Comparison of ENCODE assay signal across 14 cellular contexts in the genomic region with DNA sequence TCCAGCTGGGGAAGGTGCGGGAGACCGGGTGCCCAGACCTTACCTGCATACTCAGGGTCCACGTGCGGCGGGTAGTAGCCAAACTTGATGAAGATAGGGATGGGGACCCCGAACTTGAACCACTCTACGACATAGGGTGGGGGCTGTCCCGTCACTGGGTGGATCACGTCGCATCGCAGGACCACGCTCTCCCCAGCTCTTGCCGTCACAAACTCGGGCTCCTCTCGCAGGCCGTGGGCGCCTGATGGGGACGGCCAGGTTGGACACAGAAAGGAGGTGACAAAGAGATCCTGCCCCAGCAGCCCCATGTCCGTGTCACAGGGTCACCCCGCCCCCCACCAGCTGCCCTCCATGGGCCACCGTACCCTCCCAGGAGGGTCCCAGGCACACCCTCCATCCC. TPM values are rescaled to one million over a fixed set of nuclear protein-coding genes. Genes with fewer than 3 reads are reported as not detected.
DNase-seq lines count a peak whose midpoint lies in the region; ATAC-seq and TF ChIP-seq lines count a peak whose summit lies in the region.
"Had no signal": no experiment of that assay in that cellular context is flagged by ENCODE, and none has a peak within 500 bp of the region (broad histone marks: within the 10 kb centered on the region; RNA-seq: fewer than 3 reads in every experiment).

No MANE protein-coding gene starts in this region.

- no peak for ATAC-seq in activated CD4-positive, alpha-beta T cell treated with anti-CD3 and anti-CD28 coated beads for 36 hours
- no peak for ATAC-seq in activated naive CD8-positive, alpha-beta T cell treated with anti-CD3 and anti-CD28 coated beads, Interleukin-2, amount 50 U/mL, for 24 hours

- WGBS in trophoblast cell (ENCODE audit: extremely low coverage, insufficient coverage, insufficient read length): no CpG with 5 or more reads among the region's 21 CpGs
- 62% methylated on average over 13 of the region's 21 CpGs for WGBS in SK-N-SH (ENCODE audit: low lambda C conversion rate)
- 88 to 90% methylated on average over 20 to 21 of the region's 21 CpGs for WGBS in lower leg skin, 2 donors

- H3K27ac ChIP-seq in CD4-positive, alpha-beta memory T cell (ENCODE audit: low read depth, low read length): peak overlapping the region; percentile 71
- no peak overlapping the region for H3K27ac ChIP-seq in trophoblast cell (ENCODE audit: low read depth, low read length)
- H3K27ac ChIP-seq in SK-N-SH (ENCODE audit: low read depth in 2 of 2, low read length in 1 of 2): peak overlapping the region in 1 of 2 experiments; percentile 89; a peak in 2 of 4 replicates
- H3K27ac ChIP-seq: C4-2B, right lobe of liver, RWPE1, thyroid gland had no signal

- POLR2A ChIA-PET in activated CD4-positive, alpha-beta T cell treated with anti-CD3 and anti-CD28 coated beads for 36 hours (lab: Charles Lee): interaction anchor here (1.5 kb wide), 1 partner anchor 10 kb away, joined by 7 read pairs; no protein-coding TSS in a partner anchor
- POLR2A ChIA-PET in CD4-positive, alpha-beta memory T cell (lab: Charles Lee; ENCODE audit: partially characterized antibody): interaction anchor here (0.7 to 6.8 kb wide), 5 partner anchors 11 to 91 kb away, joined by 3 to 100 read pairs (median 20); a partner anchor contains a TSS
- POLR2A ChIA-PET in SK-N-SH (lab: Yijun Ruan, JAX): interaction anchor here (1.4 to 8.3 kb wide), 9 partner anchors 10 to 99 kb away, joined by 3 to 102 read pairs (median 16); a partner anchor contains a TSS

- H3K4me2 ChIP-seq in trophoblast cell (ENCODE audit: low read length) (no peak overlapping the region), SK-N-SH (no peak overlapping the region)

- TF ChIP-seq POLR2A in lower leg skin (IDR thresholded peaks at IDR 0.05): no peak

- H3K36me3 Mint-ChIP-seq in activated CD4-positive, alpha-beta T cell treated with anti-CD3 and anti-CD28 coated beads for 36 hours (ENCODE audit: low read depth): peaks cover 37% of the 10 kb centered on the region
- peaks cover 12 to 18% of the 10 kb centered on the region in 2 donors for H3K36me3 Mint-ChIP-seq in CD4-positive, alpha-beta memory T cell
- H3K36me3 Mint-ChIP-seq in activated naive CD8-positive, alpha-beta T cell treated with anti-CD3 and anti-CD28 coated beads, Interleukin-2, amount 50 U/mL, for 24 hours (ENCODE audit: low read depth): peaks cover 28% of the 10 kb centered on the region

- H3K9ac ChIP-seq in trophoblast cell (ENCODE audit: low read length): no peak overlapping the region
- no peak overlapping the region for H3K9ac ChIP-seq in SK-N-SH

- H3K9me2 ChIP-seq in SK-N-SH: no peaks in the 10 kb centered on the region

- no peak overlapping the region for H2BK12ac ChIP-seq in trophoblast cell (ENCODE audit: low read length)

- H4K91ac ChIP-seq in trophoblast cell (ENCODE audit: low read depth, low read length): no peak overlapping the region

- no peak; a peak in 1 of 4 replicates for TF ChIP-seq EP300 in SK-N-SH (IDR thresholded peaks at IDR 0.05; ENCODE audit: borderline replicate concordance in 1 of 2, low read depth in 1 of 2, low read length in 1 of 2)

- peak overlapping the region; percentile 79 for H3K4me3 Mint-ChIP-seq in activated CD4-positive, alpha-beta T cell treated with anti-CD3 and anti-CD28 coated beads for 36 hours
- H3K4me3 Mint-ChIP-seq in CD4-positive, alpha-beta memory T cell: peak overlapping the region in 3 of 8 donors; percentile 83 to 93 (median 86)
- H3K4me3 Mint-ChIP-seq in activated naive CD8-positive, alpha-beta T cell treated with anti-CD3 and anti-CD28 coated beads, Interleukin-2, amount 50 U/mL, for 24 hours: peak overlapping the region; percentile 79

- H3K27ac Mint-ChIP-seq in activated CD4-positive, alpha-beta T cell treated with anti-CD3 and anti-CD28 coated beads for 36 hours: peak overlapping the region; percentile 96
- peak overlapping the region; percentile 94 to 100 (median 98) for H3K27ac Mint-ChIP-seq in CD4-positive, alpha-beta memory T cell
- H3K27ac Mint-ChIP-seq in activated naive CD8-positive, alpha-beta T cell treated with anti-CD3 and anti-CD28 coated beads, Interleukin-2, amount 50 U/mL, for 24 hours: peak overlapping the region; percentile 99

- H3K9me3 ChIP-seq in CD4-positive, alpha-beta memory T cell (ENCODE audit: control insufficient read depth in 1 of 2, low read length in 2 of 2): no peaks in the 10 kb centered on the region
- H3K9me3 ChIP-seq in trophoblast cell (ENCODE audit: insufficient read depth, low read depth, low read length) (no peaks in the 10 kb centered on the region), SK-N-SH (no peaks in the 10 kb centered on the region)
- H3K9me3 ChIP-seq: HAP-1, right lobe of liver, thyroid gland had no signal

- H3K79me2 ChIP-seq in trophoblast cell (ENCODE audit: control insufficient read depth, insufficient read depth, low read length, poor library complexity) (no peaks in the 10 kb centered on the region), SK-N-SH (ENCODE audit: insufficient read depth) (no peaks in the 10 kb centered on the region)

- H3K4ac ChIP-seq in trophoblast cell (ENCODE audit: low read depth, low read length): no peak overlapping the region

- no peak for TF ChIP-seq RAD21 in SK-N-SH (IDR thresholded peaks at IDR 0.05; ENCODE audit: low read length)

- TF ChIP-seq CTCF in SK-N-SH (IDR thresholded peaks at IDR 0.05) (no peak), lower leg skin (IDR thresholded peaks at IDR 0.05) (no peak)

- DNase-seq in activated CD4-positive, alpha-beta T cell treated with anti-CD3 and anti-CD28 coated beads for 36 hours: no peak
- DNase-seq in activated CD4-positive, alpha-beta T cell treated with anti-CD3 and anti-CD28 coated beads, Interleukin-2, amount 50 U/mL, for 48 hours: no peak
- DNase-seq in CD4-positive, alpha-beta memory T cell: no peak
- DNase-seq in activated naive CD8-positive, alpha-beta T cell treated with anti-CD3 and anti-CD28 coated beads, Interleukin-2, amount 50 U/mL, for 24 hours: no peak
- DNase-seq in trophoblast cell: no peak
- DNase-seq in SK-N-SH: no peak
- DNase-seq in SKM-1 treated with dmso at 0.1 percent for 144 hours (lab: John Stamatoyannopoulos, UW; ENCODE audit: unreplicated experiment): no peak
- no peak for DNase-seq in lower leg skin (ENCODE audit: low spot score in 2 of 2)
- DNase-seq: NCI-H1436 treated with DMSO at 0.1 percent for 48 hours, right lobe of liver had no signal

- H3K18ac ChIP-seq in trophoblast cell (ENCODE audit: low read length): no peak overlapping the region

- H3K14ac ChIP-seq in trophoblast cell (ENCODE audit: low read length): no peak overlapping the region

- H2BK120ac ChIP-seq in trophoblast cell (ENCODE audit: insufficient read depth, low read length, poor library complexity): no peak overlapping the region

- CTCF ChIA-PET in activated CD4-positive, alpha-beta T cell treated with anti-CD3 and anti-CD28 coated beads for 36 hours (lab: Charles Lee): interaction anchor here (3.8 kb wide), 1 partner anchor 18 kb away, joined by 20 read pairs; no protein-coding TSS in a partner anchor
- CTCF ChIA-PET in CD4-positive, alpha-beta memory T cell (lab: Charles Lee; ENCODE audit: partially characterized antibody): interaction anchor here (0.8 to 4.0 kb wide), 6 partner anchors 18 to 153 kb away, joined by 3 to 54 read pairs (median 6); a partner anchor contains a TSS
- CTCF ChIA-PET in SK-N-SH (lab: Yijun Ruan, JAX): interaction anchor here (0.6 to 16.7 kb wide), 16 partner anchors 8 to 194 kb away, joined by 3 to 200 read pairs (median 5); a partner anchor contains a TSS

- no peaks in the 10 kb centered on the region for H3F3A ChIP-seq in SK-N-SH (replicated peaks; ENCODE audit: insufficient read depth)

- H2BK5ac ChIP-seq in trophoblast cell (ENCODE audit: low read depth, low read length, poor library complexity): no peak overlapping the region

- no peak overlapping the region for H4K12ac ChIP-seq in trophoblast cell (ENCODE audit: low read depth, low read length)

- H2AK5ac ChIP-seq in trophoblast cell (ENCODE audit: low read length): no peak overlapping the region

- H3K23ac ChIP-seq in trophoblast cell (ENCODE audit: low read length): no peak overlapping the region

- H3K4me1 ChIP-seq in CD4-positive, alpha-beta memory T cell (ENCODE audit: insufficient read depth, low read length): peaks cover 70% of the 10 kb centered on the region
- H3K4me1 ChIP-seq in trophoblast cell (ENCODE audit: control insufficient read depth in 1 of 2, insufficient read depth in 2 of 2, low read length in 2 of 2) (peaks cover 7 to 12% of the 10 kb centered on the region in 2 experiments), SK-N-SH (ENCODE audit: control insufficient read depth in 1 of 2, insufficient read depth in 2 of 2, low read depth in 1 of 2, low read length in 1 of 2) (peaks cover 0 to 97% of the 10 kb centered on the region in 2 experiments; a peak in 1 of 4 replicates)
- H3K4me1 ChIP-seq: HAP-1, right lobe of liver had no signal

- no peaks in the 10 kb centered on the region for H4K20me1 ChIP-seq in SK-N-SH (ENCODE audit: insufficient read depth)

- H2AFZ ChIP-seq in trophoblast cell (ENCODE audit: insufficient read depth, low read length, poor library complexity) (peak overlapping the region; percentile 19), SK-N-SH (ENCODE audit: low read depth) (no peak overlapping the region)

- intact Hi-C loops in activated CD4-positive, alpha-beta T cell treated with anti-CD3 and anti-CD28 coated beads for 36 hours (cut with DNase I, micrococcal nuclease): loop anchor here in 1 of 2 experiments (5.0 kb wide), 2 partner anchors 331 to 386 kb away; a partner anchor contains a TSS
- intact Hi-C loops in CD4-positive, alpha-beta memory T cell (cut with micrococcal nuclease): loop anchor here (5.0 kb wide), 3 partner anchors 91 to 121 kb away; a partner anchor contains a TSS
- intact Hi-C loops in lower leg skin (cut with DNase I; ENCODE audit: low total_unique reads): no loop called here

- H3K4me3 ChIP-seq in CD4-positive, alpha-beta memory T cell (ENCODE audit: low read length in 2 of 2): peak overlapping the region in 1 of 2 donors; percentile 34
- no peak overlapping the region for H3K4me3 ChIP-seq in trophoblast cell (ENCODE audit: low read depth, low read length)
- no peak overlapping the region for H3K4me3 ChIP-seq in SK-N-SH (ENCODE audit: low read depth in 2 of 2, low read length in 1 of 2)
- no peak overlapping the region for H3K4me3 ChIP-seq in lower leg skin (ENCODE audit: low read depth, poor library complexity, severe bottlenecking)
- H3K4me3 ChIP-seq: HAP-1, right lobe of liver, thyroid gland had no signal

- H3K27me3 Mint-ChIP-seq in activated CD4-positive, alpha-beta T cell treated with anti-CD3 and anti-CD28 coated beads for 36 hours: no peaks in the 10 kb centered on the region
- H3K27me3 Mint-ChIP-seq in CD4-positive, alpha-beta memory T cell: peaks cover 0 to 10% of the 10 kb centered on the region in 2 donors
- H3K27me3 Mint-ChIP-seq in activated naive CD8-positive, alpha-beta T cell treated with anti-CD3 and anti-CD28 coated beads, Interleukin-2, amount 50 U/mL, for 24 hours: peaks cover 3% of the 10 kb centered on the region

- H3K9me3 Mint-ChIP-seq in activated CD4-positive, alpha-beta T cell treated with anti-CD3 and anti-CD28 coated beads for 36 hours (ENCODE audit: low read depth): no peaks in the 10 kb centered on the region
- H3K9me3 Mint-ChIP-seq in CD4-positive, alpha-beta memory T cell: no peaks in the 10 kb centered on the region
- H3K9me3 Mint-ChIP-seq in activated naive CD8-positive, alpha-beta T cell treated with anti-CD3 and anti-CD28 coated beads, Interleukin-2, amount 50 U/mL, for 24 hours: no peaks in the 10 kb centered on the region

- H3K36me3 ChIP-seq in CD4-positive, alpha-beta memory T cell (ENCODE audit: insufficient read depth, low read length): no peaks in the 10 kb centered on the region
- H3K36me3 ChIP-seq in trophoblast cell (ENCODE audit: control insufficient read depth in 1 of 2, insufficient read depth in 2 of 2, low read length in 2 of 2) (no peaks in the 10 kb centered on the region), SK-N-SH (replicated peaks in 1 of 2; ENCODE audit: control insufficient read depth in 1 of 2, insufficient read depth in 2 of 2, low read length in 1 of 2) (no peaks in the 10 kb centered on the region)
- H3K36me3 ChIP-seq: HAP-1, right lobe of liver, thyroid gland had no signal

- H3K79me1 ChIP-seq in trophoblast cell (ENCODE audit: low read length): peaks cover under 1% of the 10 kb centered on the region

- peaks cover 74% of the 10 kb centered on the region for H3K4me1 Mint-ChIP-seq in activated CD4-positive, alpha-beta T cell treated with anti-CD3 and anti-CD28 coated beads for 36 hours
- peaks cover 43 to 84% (median 66%) of the 10 kb centered on the region in 4 donors for H3K4me1 Mint-ChIP-seq in CD4-positive, alpha-beta memory T cell
- H3K4me1 Mint-ChIP-seq in activated naive CD8-positive, alpha-beta T cell treated with anti-CD3 and anti-CD28 coated beads, Interleukin-2, amount 50 U/mL, for 24 hours: peaks cover 68% of the 10 kb centered on the region

- H3K27me3 ChIP-seq in CD4-positive, alpha-beta memory T cell (ENCODE audit: insufficient read depth, low read length): no peaks in the 10 kb centered on the region
- H3K27me3 ChIP-seq in trophoblast cell (ENCODE audit: insufficient read depth, low read length) (no peaks in the 10 kb centered on the region), SK-N-SH (ENCODE audit: insufficient read depth) (no peaks in the 10 kb centered on the region; the same call in 1 of the 2 replicates)
- H3K27me3 ChIP-seq: right lobe of liver, thyroid gland had no signal

- no peak overlapping the region for H4K8ac ChIP-seq in trophoblast cell (ENCODE audit: low read depth, low read length)

RNA-seq across cellular contexts. Expression of a gene that starts 10.8 kb away (rescaled TPM):
- 10 to 100 TPM; 79.0 to 84.2 TPM for total RNA-seq in activated CD4-positive, alpha-beta T cell treated with anti-CD3 and anti-CD28 coated beads for 36 hours
- total RNA-seq in CD4-positive, alpha-beta memory T cell: 10 to 100 TPM; 36.0 to 38.6 TPM
- 1 to 10 TPM in 1 of 2 donors, under 1 TPM in 1; 0.59 to 2.5 TPM for polyA plus RNA-seq in CD4-positive, alpha-beta memory T cell
- 0.40 and 0.77 TPM in 2 replicates for polyA plus RNA-seq in trophoblast cell (2013)
- 0.41 and 0.96 TPM in 2 replicates for polyA plus RNA-seq in SK-N-SH (2012; rRNA removed)
- 0.45 and 0.75 TPM in 2 replicates for polyA plus RNA-seq in SK-N-SH (2012; cell fraction: cytosol; rRNA removed)
- polyA plus RNA-seq in SK-N-SH (2012; cell fraction: nucleus; rRNA removed): 2.4 and 4.2 TPM in 2 replicates
- 10 to 100 TPM in 1 of 4 donors, 1 to 10 TPM in 3; 5.2 to 14.5 (median 8.0) TPM for total RNA-seq in lower leg skin
